In the genomic region with DNA sequence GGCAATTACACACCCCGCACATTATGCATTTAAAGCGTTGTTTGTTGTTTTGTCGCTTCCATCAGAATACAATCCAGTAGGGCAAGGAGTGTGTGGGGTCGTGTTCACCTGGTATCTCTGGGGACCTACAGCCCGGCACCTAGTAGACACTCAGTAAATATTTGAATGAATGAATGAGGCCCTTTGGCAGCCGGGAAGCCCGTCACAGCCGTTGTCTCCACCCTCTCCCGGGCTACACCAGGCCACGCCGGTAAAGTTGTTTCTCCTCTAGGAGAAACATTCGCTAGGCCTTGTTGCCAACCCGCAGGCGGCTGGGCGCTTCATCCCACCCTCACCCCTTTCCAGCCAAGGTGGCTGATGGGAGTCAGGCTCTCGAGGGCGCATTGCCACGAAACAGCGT, we compare ENCODE assay signal across 8 cellular contexts. TPM values are rescaled to one million over a fixed set of nuclear protein-coding genes. Genes with fewer than 3 reads are reported as not detected.
DNase-seq lines count a peak whose midpoint lies in the region; ATAC-seq and TF ChIP-seq lines count a peak whose summit lies in the region.

No MANE protein-coding gene starts in this region.

- peak; percentile 7 for ATAC-seq in GM19463 (IDR thresholded peaks at IDR 0.05; ENCODE audit: unreplicated experiment)
- ATAC-seq in IMR-90 (ENCODE audit: low read depth), result peak; percentile 9
- no peak for ATAC-seq in GM18907 (IDR thresholded peaks at IDR 0.05; ENCODE audit: unreplicated experiment)

- peak overlapping the region; percentile 76 for H3K4me2 ChIP-seq in IMR-90 (ENCODE audit: low read depth, low read length)

- peak overlapping the region; percentile 53 for H3K18ac ChIP-seq in IMR-90 (ENCODE audit: low read depth, low read length)

- H3K4me1 ChIP-seq in BE2C (no peaks in the 10 kb centered on the region), IMR-90 (ENCODE audit: control insufficient read depth, insufficient read depth, low read length) (0 out of 2 replicates have a peak, but pooled peaks cover 4% of the 10 kb centered on the region)

- H4K5ac ChIP-seq in IMR-90 (ENCODE audit: low read depth, low read length), result peak overlapping the region; percentile 34

- dilution Hi-C loops in IMR-90 (cut with HindIII; ENCODE audit: low sequenced_read_pairs, unreplicated experiment), result no loop called here

- H2AK5ac ChIP-seq in IMR-90 (ENCODE audit: low read depth, low read length), result peak overlapping the region; percentile 45; the same call in 1 of the 2 replicates

- DNase-seq in BE2C (no peak), IMR-90 (no peak), astrocyte of the spinal cord (ENCODE audit: low read depth, low spot score) (no peak), SIG-M5 (lab: John Stamatoyannopoulos, UW) (no peak)

- H3K9me3 ChIP-seq in BE2C (no peaks in the 10 kb centered on the region), IMR-90 (ENCODE audit: control insufficient read depth, insufficient read depth, low read length) (no peaks in the 10 kb centered on the region)

- H3K9ac ChIP-seq in IMR-90 (ENCODE audit: low read depth, low read length), result peak overlapping the region; percentile 94

- no peak for TF ChIP-seq POLR2A in IMR-90 (IDR thresholded peaks at IDR 0.05; ENCODE audit: low read depth, low read length)

- no peak overlapping the region for H2BK20ac ChIP-seq in IMR-90 (ENCODE audit: low read depth, low read length)

- H3K56ac ChIP-seq in IMR-90 (ENCODE audit: extremely low read depth, insufficient read depth, low read length), result peak overlapping the region; percentile 76

- 2% methylated on average over 11 of the region's 19 CpGs; no CpG with 5 or more reads in 1 of the 2 experiments for WGBS in IMR-90 (ENCODE audit: extremely low coverage in 2 of 2, insufficient read length in 1 of 2), 2 experiments

- no peaks in the 10 kb centered on the region for H3K36me3 ChIP-seq in BE2C
- H3K36me3 ChIP-seq in IMR-90 (ENCODE audit: control insufficient read depth, insufficient read depth, low read length), result no peaks in the 10 kb centered on the region

- H2BK5ac ChIP-seq in IMR-90 (ENCODE audit: low read depth, low read length, poor library complexity, severe bottlenecking), result peak overlapping the region; percentile 94

- CTCF ChIA-PET in IMR-90 (lab: Yijun Ruan, JAX), result no interaction called here

- intact Hi-C loops in IMR-90 (cut with micrococcal nuclease), result loop anchor here (5.0 to 10.0 kb wide), 4 partner anchors 57 to 149 kb away; no protein-coding TSS in a partner anchor

- peaks cover 8 to 28% of the 10 kb centered on the region in 2 experiments for H3K79me1 ChIP-seq in IMR-90 (ENCODE audit: low read depth in 1 of 2, low read length in 2 of 2)

- H4K91ac ChIP-seq in IMR-90 (ENCODE audit: insufficient read depth, low read depth, low read length), result peak overlapping the region; percentile 90

- H3K27me3 ChIP-seq in BE2C, result peaks cover 10% of the 10 kb centered on the region
- H3K27me3 ChIP-seq in IMR-90 (ENCODE audit: control insufficient read depth, insufficient read depth, low read length), result no peaks in the 10 kb centered on the region
- H3K27me3 ChIP-seq in layer of hippocampus (ENCODE audit: control insufficient read depth, insufficient read depth, low read length), result no peaks in the 10 kb centered on the region

- POLR2A ChIA-PET in IMR-90 (lab: Charles Lee; ENCODE audit: unreplicated experiment), result no interaction called here

- H4K20me1 ChIP-seq in IMR-90 (ENCODE audit: insufficient read depth, low read length), result no peaks in the 10 kb centered on the region

- peak overlapping the region; percentile 95 for H3K27ac ChIP-seq in IMR-90 (ENCODE audit: insufficient read depth, low read length)
- peak overlapping the region; percentile 93 for H3K27ac ChIP-seq in layer of hippocampus (ENCODE audit: low read depth, low read length)
- H3K27ac ChIP-seq in temporal lobe (ENCODE audit: low read depth, low read length), result peak overlapping the region; percentile 88

- H2AFZ ChIP-seq in IMR-90 (replicated peaks; ENCODE audit: low read length, poor library complexity), result peak overlapping the region; percentile 99

- H2BK15ac ChIP-seq in IMR-90 (ENCODE audit: low read depth, low read length), result peak overlapping the region; percentile 42; the same call in 2 of the 3 replicates

- peak overlapping the region; percentile 75 to 76 for H4K8ac ChIP-seq in IMR-90 (ENCODE audit: low read depth in 2 of 2, low read length in 2 of 2)

- no peak for TF ChIP-seq CTCF in BE2C (IDR thresholded peaks at IDR 0.05; ENCODE audit: low read depth, low read length)
- no peak for TF ChIP-seq CTCF in IMR-90 (conservative IDR thresholded peaks at IDR 0.05; ENCODE audit: low read depth, low read length)
- TF ChIP-seq CTCF in astrocyte of the spinal cord (IDR thresholded peaks at IDR 0.05; ENCODE audit: low read depth, low read length), result no peak

- H2BK120ac ChIP-seq in IMR-90 (ENCODE audit: low read depth, low read length), result peak overlapping the region; percentile 86

- H3K4me3 ChIP-seq in BE2C (ENCODE audit: low read depth, low read length) (peak overlapping the region; percentile 76), IMR-90 (ENCODE audit: insufficient read depth, low read depth, low read length) (peak overlapping the region; percentile 64), astrocyte of the spinal cord (ENCODE audit: low read depth, low read length) (peak overlapping the region; percentile 83)

- peak overlapping the region; percentile 94 for H3K14ac ChIP-seq in IMR-90 (replicated peaks; ENCODE audit: low read depth, low read length)

- no TSS peak for BruUV-seq in IMR-90 (replicated peaks; lab: Mats Ljungman, UMichigan)

- peak overlapping the region; percentile 76 for H3K23ac ChIP-seq in IMR-90 (ENCODE audit: low read depth, low read length)

- H3K9me1 ChIP-seq in IMR-90 (ENCODE audit: insufficient read depth, low read length), result 0 out of 2 replicates have a peak, but pooled peaks cover 2% of the 10 kb centered on the region

- no peak for TF ChIP-seq RAD21 in IMR-90 (IDR thresholded peaks at IDR 0.05; ENCODE audit: low read length)

- H3K4ac ChIP-seq in IMR-90 (ENCODE audit: low read depth, low read length), result peak overlapping the region; percentile 91

- in situ Hi-C loops in IMR-90 (cut with MboI; ENCODE audit: low sequenced_read_pairs), result loop anchor here (10.0 kb wide), 2 partner anchors 59 to 601 kb away; no protein-coding TSS in a partner anchor
- in situ Hi-C loops in astrocyte of the spinal cord (cut with HindIII; ENCODE audit: low sequenced_read_pairs), result no loop called here

- peak overlapping the region; percentile 62 for H2AK9ac ChIP-seq in IMR-90 (replicated peaks; ENCODE audit: low read depth, low read length, poor library complexity)

TF ChIP-seq in IMR-90, 13 proteins besides CTCF, POLR2A, EP300 and RAD21:
- TF ChIP-seq MAFK (IDR thresholded peaks at IDR 0.05; ENCODE audit: low read depth, low read length), result no peak

RNA-seq across cellular contexts. Expression of gene JAK2, which starts 0.9 kb away (rescaled TPM):
- polyA plus RNA-seq in BE2C (2012; ENCODE audit: insufficient read depth, insufficient read length, low read depth), result 0.22 TPM
- total RNA-seq in IMR-90 (2012; rRNA removed) (6.1 and 7.2 TPM in 2 replicates), temporal lobe (31.5 TPM)
- polyA plus RNA-seq in IMR-90 (2012; rRNA removed), result 1.6 and 2.3 TPM in 2 replicates
- 0.31 and 0.57 TPM in 2 replicates for polyA plus RNA-seq in IMR-90 (2012; cell fraction: cytosol; rRNA removed)
- polyA plus RNA-seq in IMR-90 (2012; cell fraction: nucleus; rRNA removed; ENCODE audit: low replicate concordance), result 0.51 and 3.4 TPM in 2 replicates
